17 cellular contexts compared by ENCODE assay signal in the genomic region with DNA sequence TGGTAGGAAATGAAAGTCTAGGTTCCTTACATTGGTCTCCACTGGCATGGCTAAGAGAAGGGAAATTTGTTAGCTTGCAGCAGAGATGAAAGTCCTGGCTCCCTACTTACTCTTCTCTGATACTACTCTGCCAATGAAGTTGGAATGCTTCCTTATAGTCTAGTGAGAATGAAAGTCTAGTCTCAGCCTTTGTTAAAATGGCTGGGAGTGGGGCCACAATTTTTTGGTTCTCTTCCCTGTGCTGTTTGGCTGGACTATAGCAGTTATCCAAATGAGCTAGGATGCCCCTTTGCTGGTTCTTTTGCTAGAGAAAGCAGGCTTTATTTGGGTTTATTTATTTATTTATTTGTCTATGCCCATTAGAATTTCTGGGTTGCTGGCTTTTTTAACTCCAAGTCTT.
"Had no signal": no experiment of that assay in that cellular context is flagged by ENCODE, and none has a peak within 500 bp of the region (broad histone marks: within the 10 kb centered on the region; RNA-seq: fewer than 3 reads in every experiment).

No MANE protein-coding gene starts in this region.

- DNase-seq: KBM-7, MV-4-11, NCI-H1048, NCI-H1105, NCI-H1417, NCI-H1436 treated with DMSO at 0.1 percent for 48 hours, NCI-H1694, NCI-H187 treated with DMSO at 0.1 percent for 48 hours, NCI-H2029 treated with DMSO at 0.1 percent for 48 hours, NCI-H2171 treated with DMSO at 0.1 percent for 48 hours, NCI-H2227 treated with DMSO at 0.1 percent for 48 hours, NCI-H524, NCI-H526 treated with DMSO at 0.1 percent for 48 hours, NCI-H774, SHP77, SK-N-SH, SW 1271 had no signal
